ENCODE assay signal across 8 cellular contexts in the genomic region with DNA sequence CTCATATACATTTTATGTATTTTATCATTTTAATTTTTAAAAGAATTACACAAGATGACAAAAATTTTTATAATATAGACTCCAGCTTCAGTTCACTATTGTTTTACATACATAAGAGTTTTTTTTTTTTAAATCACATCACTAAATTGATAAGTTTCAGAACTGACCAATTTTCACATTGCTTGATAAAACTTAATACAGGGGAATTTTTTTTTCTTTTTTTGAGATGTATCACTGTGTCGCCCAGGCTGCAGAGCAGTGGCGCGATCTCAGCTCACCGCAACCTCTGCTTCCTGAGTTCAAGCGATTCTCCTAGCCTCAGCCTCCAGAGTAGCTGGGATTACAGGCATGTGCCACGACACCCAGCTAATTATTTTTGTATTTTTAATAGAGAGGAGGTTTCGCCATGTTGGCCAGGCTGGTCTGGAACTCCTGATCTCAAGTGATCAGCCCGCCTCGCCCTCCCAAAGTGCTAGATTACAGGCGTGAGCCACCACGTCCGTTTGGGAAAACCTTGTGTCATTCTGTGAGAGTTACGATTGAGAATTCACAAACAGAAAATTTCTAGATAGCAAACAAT. TPM values are rescaled to one million over a fixed set of nuclear protein-coding genes. Genes with fewer than 3 reads are reported as not detected.
A peak's percentile ranks its signal among the peaks of the same experiment; 100 is the strongest.
DNase-seq lines count a peak whose midpoint lies in the region; ATAC-seq and TF ChIP-seq lines count a peak whose summit lies in the region.

No MANE protein-coding gene starts in this region.

- peaks cover 2% of the 10 kb centered on the region for H3K9me3 Mint-ChIP-seq in neural crest cell

- peaks cover 10% of the 10 kb centered on the region for H3K36me3 Mint-ChIP-seq in neural crest cell (ENCODE audit: low read depth)

- in situ Hi-C loops in astrocyte of the spinal cord (cut with HindIII; ENCODE audit: low sequenced_read_pairs) = no loop called here

- peak overlapping the region; percentile 61 for H3K4me3 ChIP-seq in MG63
- peak overlapping the region; percentile 53 for H3K4me3 ChIP-seq in astrocyte of the spinal cord (ENCODE audit: low read depth, low read length)
- no peak overlapping the region for H3K4me3 ChIP-seq in left ventricle myocardium inferior

- intact Hi-C loops in left ventricle myocardium inferior (cut with micrococcal nuclease) (no loop called here), left colon (cut with DNase I, micrococcal nuclease) (no loop called here)

- H3K27ac ChIP-seq in left ventricle myocardium inferior (replicated peaks) = no peak overlapping the region

- H3K27me3 ChIP-seq in MG63 = no peaks in the 10 kb centered on the region
- peaks cover 88% of the 10 kb centered on the region for H3K27me3 ChIP-seq in left ventricle myocardium inferior (ENCODE audit: low read depth)

- H3K27me3 Mint-ChIP-seq in neural crest cell (ENCODE audit: low read depth) = peaks cover 92% of the 10 kb centered on the region

- TF ChIP-seq CTCF in astrocyte of the spinal cord (IDR thresholded peaks at IDR 0.05; ENCODE audit: low read depth, low read length) (no peak), neural crest cell (conservative IDR thresholded peaks at IDR 0.05) (no peak), left ventricle myocardium inferior (IDR thresholded peaks at IDR 0.05; ENCODE audit: borderline replicate concordance) (no peak)

- peak overlapping the region; percentile 94 for H3K4me3 Mint-ChIP-seq in neural crest cell

- ATAC-seq in HG02884 (IDR thresholded peaks at IDR 0.05; ENCODE audit: unreplicated experiment) = no peak
- ATAC-seq in left colon = no peak

- H3K4me1 Mint-ChIP-seq in neural crest cell = peaks cover 43% of the 10 kb centered on the region

- DNase-seq in NCI-H82 (lab: John Stamatoyannopoulos, UW) (peak; percentile 76), NCI-H82 treated with DMSO at 0.1 percent for 48 hours (lab: John Stamatoyannopoulos, UW; ENCODE audit: unreplicated experiment) (no peak), MG63 (no peak), astrocyte of the spinal cord (ENCODE audit: low read depth, low spot score) (peak; percentile 15), neural crest cell (ENCODE audit: low read depth, low spot score) (no peak), left ventricle myocardium inferior (no peak), left colon (no peak)

- no peaks in the 10 kb centered on the region for H3K36me3 ChIP-seq in MG63
- no peaks in the 10 kb centered on the region for H3K36me3 ChIP-seq in left ventricle myocardium inferior

- peaks cover 11% of the 10 kb centered on the region for H3K4me1 ChIP-seq in left ventricle myocardium inferior

- H3K9me3 ChIP-seq in MG63 = no peaks in the 10 kb centered on the region
- H3K9me3 ChIP-seq in left ventricle myocardium inferior (replicated peaks) = no peaks in the 10 kb centered on the region

- H3K27ac Mint-ChIP-seq in neural crest cell (ENCODE audit: unreplicated experiment) = no peak overlapping the region

RNA-seq across cellular contexts. Expression of gene BTN3A2, which starts 36.6 kb away (rescaled TPM):
- total RNA-seq in MG63 (2014; rRNA removed; shearing (Covaris generic); ENCODE audit: low replicate concordance) = 0.99 and 2.1 TPM in 2 replicates
- 9.6 and 12.5 TPM in 2 replicates for total RNA-seq in neural crest cell
- total RNA-seq in left ventricle myocardium inferior = 13.1 TPM
- 10 to 100 TPM; 17.6 to 35.1 TPM for total RNA-seq in left colon

RNA-seq across cellular contexts. Expression of gene BTN2A2, which starts 54.6 kb away (rescaled TPM):
- total RNA-seq in MG63 (2014; rRNA removed; shearing (Covaris generic); ENCODE audit: low replicate concordance) = 3.2 and 3.8 TPM in 2 replicates
- total RNA-seq in neural crest cell (24.5 and 25.0 TPM in 2 replicates), left ventricle myocardium inferior (4.2 TPM), left colon (1 to 10 TPM; 6.2 to 8.0 TPM)

Comparison
In these comparisons a context has a peak if more than half of its experiments do, and no peak if none do; other contexts are left out.
1. DNase-seq: peak in NCI-H82 (single experiment) and astrocyte of the spinal cord (single experiment); none in NCI-H82 treated with DMSO at 0.1 percent for 48 hours (single experiment), MG63 (single experiment), neural crest cell (single experiment), left ventricle myocardium inferior (single experiment) and left colon (0 of 2).